9 cellular contexts compared by ENCODE assay signal in the genomic region with DNA sequence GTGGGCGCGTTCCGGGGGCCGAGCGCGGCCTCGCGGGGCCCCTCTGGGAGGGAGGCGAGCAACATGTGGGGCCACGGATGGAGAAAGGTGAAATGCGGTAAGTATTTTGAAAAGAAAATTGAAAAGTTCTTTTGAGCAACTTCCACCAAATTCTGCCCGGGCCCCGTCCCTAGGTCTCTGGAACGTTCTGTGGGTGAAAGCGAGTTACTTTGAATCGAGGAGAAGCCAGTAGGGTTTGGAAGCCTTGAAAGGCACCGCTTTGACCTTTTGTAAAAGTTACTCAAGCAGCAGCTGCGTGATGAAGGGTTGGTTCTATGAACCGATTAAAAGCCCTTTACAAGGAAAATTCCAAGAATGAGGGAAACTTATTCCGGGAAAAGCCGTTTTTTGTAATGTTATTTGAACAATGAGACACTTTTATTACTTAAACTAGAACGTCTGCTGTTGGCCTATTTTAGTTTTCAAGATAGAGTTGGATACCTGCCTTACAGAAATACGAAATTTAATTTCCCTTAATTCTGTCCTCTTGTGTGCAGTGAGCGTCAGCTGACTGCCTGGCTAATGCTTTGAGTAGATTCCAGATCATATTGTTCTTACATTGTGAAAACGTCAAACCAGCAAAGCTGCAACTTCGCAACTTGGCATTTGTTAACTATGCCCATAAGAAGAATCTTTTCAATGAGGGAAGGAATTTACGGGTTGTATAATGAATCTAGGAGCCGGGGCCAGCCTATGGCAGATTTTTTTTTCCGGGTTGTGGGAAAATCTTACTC. TPM values are rescaled to one million over a fixed set of nuclear protein-coding genes. Genes with fewer than 3 reads are reported as not detected.
DNase-seq lines count a peak whose midpoint lies in the region; ATAC-seq, FAIRE-seq and TF ChIP-seq lines count a peak whose summit lies in the region.
"Had no signal": no experiment of that assay in that cellular context is flagged by ENCODE, and none has a peak within 500 bp of the region (broad histone marks: within the 10 kb centered on the region; RNA-seq: fewer than 3 reads in every experiment).

No MANE protein-coding gene starts in this region.

- peak; percentile 16 for DNase-seq in NCI-H510A treated with DMSO at 0.1 percent for 48 hours (lab: John Stamatoyannopoulos, UW)
- no peak for DNase-seq in NCI-H510A (lab: John Stamatoyannopoulos, UW)
- no peak for DNase-seq in activated naive CD4-positive, alpha-beta T cell treated with anti-CD3 and anti-CD28 coated beads, Interleukin-2, amount 50 U/mL, for 72 hours (ENCODE audit: low spot score in 2 of 2)
- DNase-seq in cardiac muscle cell (ENCODE audit: low read depth in 1 of 2, low spot score in 1 of 2), result peak; percentile 51 to 74
- DNase-seq in pancreas, result peak in 2 of 6 donors; percentile 12 to 33
- DNase-seq in effector CD4-positive, alpha-beta T cell, result no peak

- H3K9ac ChIP-seq in HUES64 (ENCODE audit: low read depth, low read length), result peak overlapping the region; percentile 90

- H3K4me1 ChIP-seq in HUES64 (ENCODE audit: insufficient read depth, low read length) (peaks cover 12% of the 10 kb centered on the region; the same call in 1 of the 2 replicates), cardiac muscle cell (ENCODE audit: low read depth) (peaks cover 9% of the 10 kb centered on the region), pancreas (peaks cover 7 to 15% (median 13%) of the 10 kb centered on the region in 3 donors)

- FAIRE-seq in pancreas (lab: Jason Lieb, UNC), result no peak

- peaks cover 12 to 33% of the 10 kb centered on the region in 2 donors for H3K36me3 Mint-ChIP-seq in activated naive CD4-positive, alpha-beta T cell treated with anti-CD3 and anti-CD28 coated beads, Interleukin-2, amount 50 U/mL, for 72 hours

- H3K9me3 ChIP-seq in HUES64 (ENCODE audit: insufficient read depth, low read depth, low read length), result no peaks in the 10 kb centered on the region
- no peaks in the 10 kb centered on the region for H3K9me3 ChIP-seq in cardiac muscle cell (ENCODE audit: low read depth)
- no peaks in the 10 kb centered on the region for H3K9me3 ChIP-seq in pancreas

- peak in 1 of 2 donors; percentile 34 for ATAC-seq in activated naive CD4-positive, alpha-beta T cell treated with anti-CD3 and anti-CD28 coated beads, Interleukin-2, amount 50 U/mL, for 72 hours
- ATAC-seq in pancreas (peak; percentile 30 to 52 (median 40)), GM18505 (IDR thresholded peaks at IDR 0.05; ENCODE audit: unreplicated experiment) (no peak)

- H3K27me3 ChIP-seq in HUES64 (ENCODE audit: insufficient read depth, low read length) (no peaks in the 10 kb centered on the region), cardiac muscle cell (no peaks in the 10 kb centered on the region), pancreas (no peaks in the 10 kb centered on the region)

- TF ChIP-seq CTCF in cardiac muscle cell (IDR thresholded peaks at IDR 0.05; ENCODE audit: low read depth, low read length), result no peak
- TF ChIP-seq CTCF in pancreas (IDR thresholded peaks at IDR 0.05), result no peak

- H3K27ac Mint-ChIP-seq in activated naive CD4-positive, alpha-beta T cell treated with anti-CD3 and anti-CD28 coated beads, Interleukin-2, amount 50 U/mL, for 72 hours, result peak overlapping the region; percentile 96 to 97

- H3K36me3 ChIP-seq in HUES64 (ENCODE audit: insufficient read depth, low read length), result peaks cover 8% of the 10 kb centered on the region
- no peaks in the 10 kb centered on the region for H3K36me3 ChIP-seq in cardiac muscle cell
- no peaks in the 10 kb centered on the region for H3K36me3 ChIP-seq in pancreas

- intact Hi-C loops in pancreas (cut with DNase I), result no loop called here

- peak overlapping the region; percentile 96 for H3K4me3 ChIP-seq in HUES64 (ENCODE audit: low read length)
- peak overlapping the region; percentile 59 for H3K4me3 ChIP-seq in cardiac muscle cell
- H3K4me3 ChIP-seq in pancreas, result peak overlapping the region; percentile 39 to 93 (median 72)

- H3K27ac ChIP-seq in HUES64 (ENCODE audit: low read depth, low read length), result peak overlapping the region; percentile 94
- H3K27ac ChIP-seq in cardiac muscle cell, result peak overlapping the region; percentile 94
- peak overlapping the region; percentile 56 to 93 (median 84) for H3K27ac ChIP-seq in pancreas

- TF ChIP-seq POLR2A in GM18505 (IDR thresholded peaks at IDR 0.05; ENCODE audit: borderline replicate concordance, extremely low read depth, insufficient read depth, insufficient read length), result no peak

- WGBS in HUES64, result 2% methylated on average over 28 of the region's 29 CpGs
- 1% methylated on average over 29 of the region's 29 CpGs for WGBS in pancreas, 2 donors

- peaks cover 0 to 5% of the 10 kb centered on the region in 2 donors for H3K9me3 Mint-ChIP-seq in activated naive CD4-positive, alpha-beta T cell treated with anti-CD3 and anti-CD28 coated beads, Interleukin-2, amount 50 U/mL, for 72 hours

RNA-seq across cellular contexts. Expression of gene LARP4, which starts 0.9 kb away (rescaled TPM):
- polyA plus RNA-seq in HUES64 (2013, experiment 1 of 2), result 38.0 TPM
- polyA plus RNA-seq in HUES64 (2013, experiment 2 of 2), result 32.6 TPM
- total RNA-seq in activated naive CD4-positive, alpha-beta T cell treated with anti-CD3 and anti-CD28 coated beads, Interleukin-2, amount 50 U/mL, for 72 hours, result 10 to 100 TPM; 52.3 to 58.9 TPM
- total RNA-seq in cardiac muscle cell, result 25.8 and 28.9 TPM in 2 replicates
- polyA plus RNA-seq in cardiac muscle cell, result 28.3 and 36.8 TPM in 2 replicates
- 10 to 100 TPM; 20.6 to 38.5 (median 35.5) TPM for total RNA-seq in pancreas
- polyA plus RNA-seq in pancreas, result 1 to 10 TPM; 6.2 to 8.4 TPM

RNA-seq across cellular contexts. Expression of gene FAM186A, which starts 5.2 kb away (rescaled TPM):
- not detected for polyA plus RNA-seq in HUES64 (2013, experiment 1 of 2)
- not detected for polyA plus RNA-seq in HUES64 (2013, experiment 2 of 2)
- under 1 TPM in 1 of 2 donors, not detected in 1; 0.02 TPM for total RNA-seq in activated naive CD4-positive, alpha-beta T cell treated with anti-CD3 and anti-CD28 coated beads, Interleukin-2, amount 50 U/mL, for 72 hours
- not detected in 2 replicates for total RNA-seq in cardiac muscle cell
- polyA plus RNA-seq in cardiac muscle cell, result 0.47 and 0.57 TPM in 2 replicates
- total RNA-seq in pancreas, result not detected
- polyA plus RNA-seq in pancreas, result under 1 TPM in 1 of 2 donors, not detected in 1; 0.04 TPM
- polyA plus RNA-seq: adipose tissue had no signal

Comparison
In these comparisons a context has a peak if more than half of its experiments do, and no peak if none do; other contexts are left out.
1. DNase-seq: peak in NCI-H510A treated with DMSO at 0.1 percent for 48 hours (single experiment) and cardiac muscle cell (2 of 2); none in NCI-H510A (single experiment), activated naive CD4-positive, alpha-beta T cell treated with anti-CD3 and anti-CD28 coated beads, Interleukin-2, amount 50 U/mL, for 72 hours (0 of 2) and effector CD4-positive, alpha-beta T cell (single experiment).
2. Peak in every context shown above with its lines, with median percentiles within 50 percentile points of each other: H3K27ac ChIP-seq and H3K4me3 ChIP-seq.